Comparison of ENCODE assay signal across 8 cellular contexts in genomic region chr21:28745131-28746055, GRCh38.
DNase-seq lines count a peak whose midpoint lies in the region; ATAC-seq and TF ChIP-seq lines count a peak whose summit lies in the region.

No MANE protein-coding gene starts in this region.

- H3K4me3 ChIP-seq in PC-9 (peak overlapping the region; percentile 37; the same call in 1 of the 2 replicates), fibroblast of lung (replicated peaks in 1 of 4; ENCODE audit: control extremely low read depth in 1 of 4, insufficient read depth in 1 of 4, low read depth in 3 of 4, low read length in 4 of 4) (peak overlapping the region; percentile 47 to 62 (median 51))

- H3K36me3 ChIP-seq in PC-9 (ENCODE audit: low read depth) (no peaks in the 10 kb centered on the region), fibroblast of lung (ENCODE audit: control insufficient read depth, insufficient read depth, low read length) (no peaks in the 10 kb centered on the region)

- H3K27ac ChIP-seq in PC-9: no peak overlapping the region
- peak overlapping the region; percentile 65 for H3K27ac ChIP-seq in fibroblast of lung (ENCODE audit: insufficient read depth, low read length)

- CTCF ChIA-PET in PC-9 (lab: Charles Lee): interaction anchor here (0.6 to 1.7 kb wide), 11 partner anchors 19 to 1940 kb away, joined by 3 to 5 read pairs (median 3); no protein-coding TSS in a partner anchor

- H3F3A ChIP-seq in PC-9 (ENCODE audit: insufficient read depth, low read depth): no peaks in the 10 kb centered on the region

- H4K20me1 ChIP-seq in PC-9 (ENCODE audit: insufficient read depth): no peaks in the 10 kb centered on the region
- no peaks in the 10 kb centered on the region for H4K20me1 ChIP-seq in fibroblast of lung (ENCODE audit: control insufficient read depth, extremely low read depth, insufficient read depth, low read length)

- TF ChIP-seq CTCF in PC-9 (conservative IDR thresholded peaks at IDR 0.05) (peak; percentile 74), fibroblast of lung (conservative IDR thresholded peaks at IDR 0.05 in 1 of 2, IDR thresholded peaks at IDR 0.05 in 1 of 2; ENCODE audit: low read depth in 1 of 2, low read length in 2 of 2) (peak; percentile 86 to 91), natural killer cell (IDR thresholded peaks at IDR 0.05) (peak; percentile 83)

- H3K9me3 ChIP-seq in PC-9 (ENCODE audit: insufficient read depth, low read depth): no peaks in the 10 kb centered on the region
- H3K9me3 ChIP-seq in fibroblast of lung (ENCODE audit: control insufficient read depth, insufficient read depth, low read depth, low read length): no peaks in the 10 kb centered on the region

- no peak overlapping the region for H3K27ac Mint-ChIP-seq in natural killer cell
- H3K27ac Mint-ChIP-seq in stimulated activated memory B cell treated with anti-CD40 and anti-IgM and Interleukin-4, amounts not matched to agents 10 μg/mL and 1 μg/mL and 100 μg/mL, for 72 hours: no peak overlapping the region

- no peak overlapping the region for H3K4me3 Mint-ChIP-seq in natural killer cell
- no peak overlapping the region for H3K4me3 Mint-ChIP-seq in stimulated activated memory B cell treated with anti-CD40 and anti-IgM and Interleukin-4, amounts not matched to agents 10 μg/mL and 1 μg/mL and 100 μg/mL, for 72 hours

- peaks cover 11 to 24% of the 10 kb centered on the region in 2 donors for H3K4me1 Mint-ChIP-seq in natural killer cell
- H3K4me1 Mint-ChIP-seq in stimulated activated memory B cell treated with anti-CD40 and anti-IgM and Interleukin-4, amounts not matched to agents 10 μg/mL and 1 μg/mL and 100 μg/mL, for 72 hours: no peaks in the 10 kb centered on the region

- H3K79me2 ChIP-seq in PC-9 (ENCODE audit: low read depth) (no peaks in the 10 kb centered on the region), fibroblast of lung (ENCODE audit: control insufficient read depth, insufficient read depth, low read length) (no peaks in the 10 kb centered on the region)

- ATAC-seq in GM21723 (IDR thresholded peaks at IDR 0.05; ENCODE audit: unreplicated experiment) (peak; percentile 87), natural killer cell (peak; percentile 86 to 89 (median 87))
- ATAC-seq in stimulated activated memory B cell treated with anti-CD40 and anti-IgM and Interleukin-4, amounts not matched to agents 10 μg/mL and 1 μg/mL and 100 μg/mL, for 72 hours: peak; percentile 85

- no peak overlapping the region for H3K9ac ChIP-seq in fibroblast of lung (ENCODE audit: insufficient read depth, low read length)

- H3K9me3 Mint-ChIP-seq in natural killer cell: no peaks in the 10 kb centered on the region
- peaks cover 3% of the 10 kb centered on the region for H3K9me3 Mint-ChIP-seq in stimulated activated memory B cell treated with anti-CD40 and anti-IgM and Interleukin-4, amounts not matched to agents 10 μg/mL and 1 μg/mL and 100 μg/mL, for 72 hours

- H3K4me2 ChIP-seq in PC-9 (peak overlapping the region; percentile 75), fibroblast of lung (ENCODE audit: extremely low read depth, insufficient read depth, low read length) (peak overlapping the region; percentile 76)

- no peaks in the 10 kb centered on the region for H3K9me2 ChIP-seq in PC-9 (ENCODE audit: insufficient read depth)

- no peaks in the 10 kb centered on the region for H3K27me3 Mint-ChIP-seq in natural killer cell (ENCODE audit: low read depth in 2 of 2)
- H3K27me3 Mint-ChIP-seq in stimulated activated memory B cell treated with anti-CD40 and anti-IgM and Interleukin-4, amounts not matched to agents 10 μg/mL and 1 μg/mL and 100 μg/mL, for 72 hours: no peaks in the 10 kb centered on the region

- H3K4me1 ChIP-seq in PC-9 (replicated peaks; ENCODE audit: insufficient read depth): no peaks in the 10 kb centered on the region
- H3K4me1 ChIP-seq in fibroblast of lung (ENCODE audit: control insufficient read depth, extremely low read depth, insufficient read depth, low read length): peaks cover 4% of the 10 kb centered on the region

- DNase-seq in DMS79 (lab: John Stamatoyannopoulos, UW) (peak; percentile 50), KG1 (lab: John Stamatoyannopoulos, UW) (peak; percentile 51), PC-9 (peak; percentile 44 to 51), fibroblast of lung (ENCODE audit: low read depth in 2 of 2) (peak; percentile 85 to 97), natural killer cell (peak; percentile 51)
- peak; percentile 76 to 77 for DNase-seq in activated T-cell treated with anti-CD3 and anti-CD28 coated beads, Interleukin-2, amount 50 U/mL, for 48 hours

- H3K36me3 Mint-ChIP-seq in natural killer cell: peaks cover 9% of the 10 kb centered on the region
- peaks cover 5% of the 10 kb centered on the region for H3K36me3 Mint-ChIP-seq in stimulated activated memory B cell treated with anti-CD40 and anti-IgM and Interleukin-4, amounts not matched to agents 10 μg/mL and 1 μg/mL and 100 μg/mL, for 72 hours

- peak overlapping the region; percentile 72; the same call in 1 of the 2 replicates for H2AFZ ChIP-seq in PC-9
- peak overlapping the region; percentile 68 for H2AFZ ChIP-seq in fibroblast of lung (ENCODE audit: low read length)

- intact Hi-C loops in PC-9 (cut with micrococcal nuclease; ENCODE audit: unreplicated experiment) (loop anchor here (1.0 to 10.0 kb wide), 10 partner anchors 111 to 1976 kb away; no protein-coding TSS in a partner anchor), natural killer cell (cut with micrococcal nuclease) (loop anchor here (1.0 to 2.0 kb wide), 6 partner anchors 48 to 1977 kb away; no protein-coding TSS in a partner anchor)

- H3K27me3 ChIP-seq in PC-9 (ENCODE audit: insufficient read depth, low read depth) (no peaks in the 10 kb centered on the region), fibroblast of lung (ENCODE audit: control insufficient read depth, insufficient read depth, low read length) (no peaks in the 10 kb centered on the region)

- POLR2A ChIA-PET in PC-9 (lab: Charles Lee; ENCODE audit: unreplicated experiment): no interaction called here

- no TSS peak for BruUV-seq in PC-9 (replicated peaks; lab: Mats Ljungman, UMichigan)
